ENCODE assay signal across 1 cellular context in the genomic region with DNA sequence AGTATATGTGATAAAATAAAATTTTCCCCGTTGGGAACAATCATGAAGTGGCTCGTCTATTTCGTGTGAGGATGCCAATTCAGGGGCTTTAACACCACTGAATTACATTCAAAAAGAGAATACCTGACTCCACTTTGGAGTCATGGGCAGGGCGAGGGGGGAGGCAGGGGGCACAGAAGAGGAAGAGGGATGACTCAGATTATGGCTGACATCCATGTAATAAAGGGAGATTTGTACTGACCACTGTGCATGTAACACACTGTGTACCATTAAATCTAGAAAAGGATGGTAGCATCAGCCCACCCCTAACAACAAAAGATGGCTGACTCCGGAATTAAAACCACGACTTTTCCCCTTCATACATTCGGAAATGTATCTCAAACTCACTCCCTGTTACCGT.
TF ChIP-seq lines count a peak whose summit lies in the region.

No MANE protein-coding gene starts in this region.

TF ChIP-seq in H1, 55 proteins besides CTCF, POLR2A, EP300 and RAD21 (continued from another document):
- TF ChIP-seq CTBP2 (IDR thresholded peaks at IDR 0.05; ENCODE audit: borderline replicate concordance, insufficient read depth, insufficient read length, low read length) (no peak), TBP (IDR thresholded peaks at IDR 0.05; ENCODE audit: low read depth, low read length) (no peak), SP1 (IDR thresholded peaks at IDR 0.05; ENCODE audit: low read depth, low read length) (no peak), YY1 (IDR thresholded peaks at IDR 0.05; ENCODE audit: low read depth, low read length) (no peak), SRF (IDR thresholded peaks at IDR 0.05; ENCODE audit: low read depth, low read length) (no peak), ASH2L (IDR thresholded peaks at IDR 0.05; ENCODE audit: low read length) (no peak), JUND (IDR thresholded peaks at IDR 0.05; ENCODE audit: low read length) (no peak), JUN (IDR thresholded peaks at IDR 0.05; ENCODE audit: low read depth, low read length) (no peak), POLR2AphosphoS5 (IDR thresholded peaks at IDR 0.05; ENCODE audit: low read depth, low read length) (no peak), CBX5 (IDR thresholded peaks at IDR 0.05; ENCODE audit: low read depth, low read length) (no peak), GTF2F1 (IDR thresholded peaks at IDR 0.05; ENCODE audit: borderline replicate concordance, low read depth, low read length) (no peak), RNF2 (IDR thresholded peaks at IDR 0.05; ENCODE audit: borderline replicate concordance, low read depth, low read length, missing control alignments, poor library complexity, severe bottlenecking) (no peak), KDM5A (IDR thresholded peaks at IDR 0.05; ENCODE audit: low read length) (no peak), TEAD4 (IDR thresholded peaks at IDR 0.05; ENCODE audit: low read depth, low read length) (no peak)
- TF ChIP-seq, protein P1, sequence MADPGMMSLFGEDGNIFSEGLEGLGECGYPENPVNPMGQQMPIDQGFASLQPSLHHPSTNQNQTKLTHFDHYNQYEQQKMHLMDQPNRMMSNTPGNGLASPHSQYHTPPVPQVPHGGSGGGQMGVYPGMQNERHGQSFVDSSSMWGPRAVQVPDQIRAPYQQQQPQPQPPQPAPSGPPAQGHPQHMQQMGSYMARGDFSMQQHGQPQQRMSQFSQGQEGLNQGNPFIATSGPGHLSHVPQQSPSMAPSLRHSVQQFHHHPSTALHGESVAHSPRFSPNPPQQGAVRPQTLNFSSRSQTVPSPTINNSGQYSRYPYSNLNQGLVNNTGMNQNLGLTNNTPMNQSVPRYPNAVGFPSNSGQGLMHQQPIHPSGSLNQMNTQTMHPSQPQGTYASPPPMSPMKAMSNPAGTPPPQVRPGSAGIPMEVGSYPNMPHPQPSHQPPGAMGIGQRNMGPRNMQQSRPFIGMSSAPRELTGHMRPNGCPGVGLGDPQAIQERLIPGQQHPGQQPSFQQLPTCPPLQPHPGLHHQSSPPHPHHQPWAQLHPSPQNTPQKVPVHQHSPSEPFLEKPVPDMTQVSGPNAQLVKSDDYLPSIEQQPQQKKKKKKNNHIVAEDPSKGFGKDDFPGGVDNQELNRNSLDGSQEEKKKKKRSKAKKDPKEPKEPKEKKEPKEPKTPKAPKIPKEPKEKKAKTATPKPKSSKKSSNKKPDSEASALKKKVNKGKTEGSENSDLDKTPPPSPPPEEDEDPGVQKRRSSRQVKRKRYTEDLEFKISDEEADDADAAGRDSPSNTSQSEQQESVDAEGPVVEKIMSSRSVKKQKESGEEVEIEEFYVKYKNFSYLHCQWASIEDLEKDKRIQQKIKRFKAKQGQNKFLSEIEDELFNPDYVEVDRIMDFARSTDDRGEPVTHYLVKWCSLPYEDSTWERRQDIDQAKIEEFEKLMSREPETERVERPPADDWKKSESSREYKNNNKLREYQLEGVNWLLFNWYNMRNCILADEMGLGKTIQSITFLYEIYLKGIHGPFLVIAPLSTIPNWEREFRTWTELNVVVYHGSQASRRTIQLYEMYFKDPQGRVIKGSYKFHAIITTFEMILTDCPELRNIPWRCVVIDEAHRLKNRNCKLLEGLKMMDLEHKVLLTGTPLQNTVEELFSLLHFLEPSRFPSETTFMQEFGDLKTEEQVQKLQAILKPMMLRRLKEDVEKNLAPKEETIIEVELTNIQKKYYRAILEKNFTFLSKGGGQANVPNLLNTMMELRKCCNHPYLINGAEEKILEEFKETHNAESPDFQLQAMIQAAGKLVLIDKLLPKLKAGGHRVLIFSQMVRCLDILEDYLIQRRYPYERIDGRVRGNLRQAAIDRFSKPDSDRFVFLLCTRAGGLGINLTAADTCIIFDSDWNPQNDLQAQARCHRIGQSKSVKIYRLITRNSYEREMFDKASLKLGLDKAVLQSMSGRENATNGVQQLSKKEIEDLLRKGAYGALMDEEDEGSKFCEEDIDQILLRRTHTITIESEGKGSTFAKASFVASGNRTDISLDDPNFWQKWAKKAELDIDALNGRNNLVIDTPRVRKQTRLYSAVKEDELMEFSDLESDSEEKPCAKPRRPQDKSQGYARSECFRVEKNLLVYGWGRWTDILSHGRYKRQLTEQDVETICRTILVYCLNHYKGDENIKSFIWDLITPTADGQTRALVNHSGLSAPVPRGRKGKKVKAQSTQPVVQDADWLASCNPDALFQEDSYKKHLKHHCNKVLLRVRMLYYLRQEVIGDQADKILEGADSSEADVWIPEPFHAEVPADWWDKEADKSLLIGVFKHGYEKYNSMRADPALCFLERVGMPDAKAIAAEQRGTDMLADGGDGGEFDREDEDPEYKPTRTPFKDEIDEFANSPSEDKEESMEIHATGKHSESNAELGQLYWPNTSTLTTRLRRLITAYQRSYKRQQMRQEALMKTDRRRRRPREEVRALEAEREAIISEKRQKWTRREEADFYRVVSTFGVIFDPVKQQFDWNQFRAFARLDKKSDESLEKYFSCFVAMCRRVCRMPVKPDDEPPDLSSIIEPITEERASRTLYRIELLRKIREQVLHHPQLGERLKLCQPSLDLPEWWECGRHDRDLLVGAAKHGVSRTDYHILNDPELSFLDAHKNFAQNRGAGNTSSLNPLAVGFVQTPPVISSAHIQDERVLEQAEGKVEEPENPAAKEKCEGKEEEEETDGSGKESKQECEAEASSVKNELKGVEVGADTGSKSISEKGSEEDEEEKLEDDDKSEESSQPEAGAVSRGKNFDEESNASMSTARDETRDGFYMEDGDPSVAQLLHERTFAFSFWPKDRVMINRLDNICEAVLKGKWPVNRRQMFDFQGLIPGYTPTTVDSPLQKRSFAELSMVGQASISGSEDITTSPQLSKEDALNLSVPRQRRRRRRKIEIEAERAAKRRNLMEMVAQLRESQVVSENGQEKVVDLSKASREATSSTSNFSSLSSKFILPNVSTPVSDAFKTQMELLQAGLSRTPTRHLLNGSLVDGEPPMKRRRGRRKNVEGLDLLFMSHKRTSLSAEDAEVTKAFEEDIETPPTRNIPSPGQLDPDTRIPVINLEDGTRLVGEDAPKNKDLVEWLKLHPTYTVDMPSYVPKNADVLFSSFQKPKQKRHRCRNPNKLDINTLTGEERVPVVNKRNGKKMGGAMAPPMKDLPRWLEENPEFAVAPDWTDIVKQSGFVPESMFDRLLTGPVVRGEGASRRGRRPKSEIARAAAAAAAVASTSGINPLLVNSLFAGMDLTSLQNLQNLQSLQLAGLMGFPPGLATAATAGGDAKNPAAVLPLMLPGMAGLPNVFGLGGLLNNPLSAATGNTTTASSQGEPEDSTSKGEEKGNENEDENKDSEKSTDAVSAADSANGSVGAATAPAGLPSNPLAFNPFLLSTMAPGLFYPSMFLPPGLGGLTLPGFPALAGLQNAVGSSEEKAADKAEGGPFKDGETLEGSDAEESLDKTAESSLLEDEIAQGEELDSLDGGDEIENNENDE (IDR thresholded peaks at IDR 0.05; ENCODE audit: insufficient replicate concordance, low read length) = no peak
- TF ChIP-seq, protein P2, sequence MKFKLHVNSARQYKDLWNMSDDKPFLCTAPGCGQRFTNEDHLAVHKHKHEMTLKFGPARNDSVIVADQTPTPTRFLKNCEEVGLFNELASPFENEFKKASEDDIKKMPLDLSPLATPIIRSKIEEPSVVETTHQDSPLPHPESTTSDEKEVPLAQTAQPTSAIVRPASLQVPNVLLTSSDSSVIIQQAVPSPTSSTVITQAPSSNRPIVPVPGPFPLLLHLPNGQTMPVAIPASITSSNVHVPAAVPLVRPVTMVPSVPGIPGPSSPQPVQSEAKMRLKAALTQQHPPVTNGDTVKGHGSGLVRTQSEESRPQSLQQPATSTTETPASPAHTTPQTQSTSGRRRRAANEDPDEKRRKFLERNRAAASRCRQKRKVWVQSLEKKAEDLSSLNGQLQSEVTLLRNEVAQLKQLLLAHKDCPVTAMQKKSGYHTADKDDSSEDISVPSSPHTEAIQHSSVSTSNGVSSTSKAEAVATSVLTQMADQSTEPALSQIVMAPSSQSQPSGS (IDR thresholded peaks at IDR 0.05; ENCODE audit: low read length) = no peak
- TF ChIP-seq, protein P3, sequence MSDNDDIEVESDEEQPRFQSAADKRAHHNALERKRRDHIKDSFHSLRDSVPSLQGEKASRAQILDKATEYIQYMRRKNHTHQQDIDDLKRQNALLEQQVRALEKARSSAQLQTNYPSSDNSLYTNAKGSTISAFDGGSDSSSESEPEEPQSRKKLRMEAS (IDR thresholded peaks at IDR 0.05) = no peak
